In the genomic region with DNA sequence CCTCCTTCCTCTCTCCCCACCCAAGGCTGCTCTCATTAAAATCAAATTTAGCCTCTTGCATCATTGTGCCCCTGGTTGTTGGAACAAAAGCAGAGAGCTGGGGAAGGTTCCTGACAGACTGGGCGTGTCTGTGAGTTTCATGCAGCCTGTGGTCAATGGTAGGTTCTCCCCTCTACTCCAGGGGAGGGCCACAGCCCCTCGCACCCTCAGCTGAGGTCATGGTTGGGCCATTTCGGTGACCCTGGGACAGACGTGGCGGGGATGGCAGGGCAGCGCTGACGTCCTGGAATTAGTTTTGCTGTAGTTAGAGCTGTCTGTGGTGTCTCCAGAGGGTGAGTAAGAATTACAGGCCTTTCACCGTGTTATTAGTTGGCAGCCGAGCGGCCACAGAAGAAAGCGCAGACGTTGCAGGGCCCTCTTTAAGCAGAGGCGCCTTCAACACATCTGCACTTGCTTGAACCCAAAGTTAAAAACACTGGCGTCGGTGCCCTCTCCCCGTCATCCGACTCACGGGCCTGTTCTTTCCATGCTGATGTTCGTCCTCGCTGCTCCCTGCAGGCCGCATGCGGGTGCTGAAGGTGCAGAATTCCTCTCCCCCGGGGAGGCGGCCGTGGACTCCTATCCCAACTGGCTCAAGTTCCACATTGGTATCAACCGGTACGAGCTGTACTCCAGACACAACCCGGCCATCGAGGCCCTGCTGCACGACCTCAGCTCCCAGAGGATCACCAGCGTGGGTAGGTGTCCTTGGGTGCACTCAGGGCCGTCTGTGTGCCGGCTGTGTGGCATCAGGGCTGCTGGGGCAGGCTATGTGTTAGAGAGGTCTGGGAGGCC, we compare ENCODE assay signal across 1 cellular context.
TF ChIP-seq lines count a peak whose summit lies in the region.

No MANE protein-coding gene starts in this region.

TF ChIP-seq in HepG2, 621 proteins besides CTCF, POLR2A, EP300 and RAD21 (continued from another document):
- TF ChIP-seq ZNF574 (CRISPR knock-in tag; IDR thresholded peaks at IDR 0.05) (0 out of 2 replicates have a peak, but pooled peaks have one; percentile 1), CCDC6 (CRISPR knock-in tag; IDR thresholded peaks at IDR 0.05) (no peak), ZNF44 (CRISPR knock-in tag; IDR thresholded peaks at IDR 0.05) (no peak), KLF15 (CRISPR knock-in tag; IDR thresholded peaks at IDR 0.05; ENCODE audit: borderline replicate concordance) (no peak), RBFOX2 (IDR thresholded peaks at IDR 0.05; ENCODE audit: low read depth, low read length) (peak; percentile 44; the same call in 1 of the 2 replicates), ZSCAN29 (CRISPR knock-in tag; conservative IDR thresholded peaks at IDR 0.05) (0 out of 2 replicates have a peak, but pooled peaks have one; percentile 5), FIP1L1 (IDR thresholded peaks at IDR 0.05; ENCODE audit: borderline replicate concordance, insufficient read depth, low read depth, low read length) (no peak), ZBTB20 (CRISPR knock-in tag; IDR thresholded peaks at IDR 0.05; ENCODE audit: borderline replicate concordance, low read depth) (0 out of 2 replicates have a peak, but pooled peaks have one; percentile 0), ZMAT3 (CRISPR knock-in tag; conservative IDR thresholded peaks at IDR 0.05) (no peak; the same call in 1 of the 2 replicates), ZNF563 (CRISPR knock-in tag; IDR thresholded peaks at IDR 0.05) (no peak), ZNF687 (CRISPR knock-in tag; IDR thresholded peaks at IDR 0.05) (peak; percentile 43), XBP1 (CRISPR knock-in tag; IDR thresholded peaks at IDR 0.05) (0 out of 2 replicates have a peak, but pooled peaks have one; percentile 9), CEBPG (CRISPR knock-in tag; IDR thresholded peaks at IDR 0.05) (peak; percentile 47), SMAD9 (CRISPR knock-in tag; IDR thresholded peaks at IDR 0.05) (no peak), TP53 (CRISPR knock-in tag; conservative IDR thresholded peaks at IDR 0.05) (no peak), ZNF724P (CRISPR knock-in tag; IDR thresholded peaks at IDR 0.05; ENCODE audit: borderline replicate concordance) (no peak), NONO (IDR thresholded peaks at IDR 0.05) (no peak), NONO (CRISPR knock-in tag; conservative IDR thresholded peaks at IDR 0.05) (peak; percentile 46; the same call in 1 of the 2 replicates), ZFP37 (CRISPR knock-in tag; IDR thresholded peaks at IDR 0.05; ENCODE audit: borderline replicate concordance) (no peak), TARDBP (CRISPR knock-in tag; IDR thresholded peaks at IDR 0.05) (0 out of 2 replicates have a peak, but pooled peaks have one; percentile 17), SALL2 (CRISPR knock-in tag; IDR thresholded peaks at IDR 0.05) (0 out of 2 replicates have a peak, but pooled peaks have one; percentile 35), AHDC1 (CRISPR knock-in tag; IDR thresholded peaks at IDR 0.05; ENCODE audit: borderline replicate concordance) (no peak)
- TF ChIP-seq, protein P1, sequence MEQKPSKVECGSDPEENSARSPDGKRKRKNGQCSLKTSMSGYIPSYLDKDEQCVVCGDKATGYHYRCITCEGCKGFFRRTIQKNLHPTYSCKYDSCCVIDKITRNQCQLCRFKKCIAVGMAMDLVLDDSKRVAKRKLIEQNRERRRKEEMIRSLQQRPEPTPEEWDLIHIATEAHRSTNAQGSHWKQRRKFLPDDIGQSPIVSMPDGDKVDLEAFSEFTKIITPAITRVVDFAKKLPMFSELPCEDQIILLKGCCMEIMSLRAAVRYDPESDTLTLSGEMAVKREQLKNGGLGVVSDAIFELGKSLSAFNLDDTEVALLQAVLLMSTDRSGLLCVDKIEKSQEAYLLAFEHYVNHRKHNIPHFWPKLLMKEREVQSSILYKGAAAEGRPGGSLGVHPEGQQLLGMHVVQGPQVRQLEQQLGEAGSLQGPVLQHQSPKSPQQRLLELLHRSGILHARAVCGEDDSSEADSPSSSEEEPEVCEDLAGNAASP (CRISPR knock-in tag; IDR thresholded peaks at IDR 0.05; ENCODE audit: borderline replicate concordance), result 0 out of 2 replicates have a peak, but pooled peaks have one; percentile 5
- TF ChIP-seq, protein P2, sequence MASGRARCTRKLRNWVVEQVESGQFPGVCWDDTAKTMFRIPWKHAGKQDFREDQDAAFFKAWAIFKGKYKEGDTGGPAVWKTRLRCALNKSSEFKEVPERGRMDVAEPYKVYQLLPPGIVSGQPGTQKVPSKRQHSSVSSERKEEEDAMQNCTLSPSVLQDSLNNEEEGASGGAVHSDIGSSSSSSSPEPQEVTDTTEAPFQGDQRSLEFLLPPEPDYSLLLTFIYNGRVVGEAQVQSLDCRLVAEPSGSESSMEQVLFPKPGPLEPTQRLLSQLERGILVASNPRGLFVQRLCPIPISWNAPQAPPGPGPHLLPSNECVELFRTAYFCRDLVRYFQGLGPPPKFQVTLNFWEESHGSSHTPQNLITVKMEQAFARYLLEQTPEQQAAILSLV (CRISPR knock-in tag; IDR thresholded peaks at IDR 0.05; ENCODE audit: borderline replicate concordance), result 0 out of 2 replicates have a peak, but pooled peaks have one; percentile 27
- TF ChIP-seq, protein P3, sequence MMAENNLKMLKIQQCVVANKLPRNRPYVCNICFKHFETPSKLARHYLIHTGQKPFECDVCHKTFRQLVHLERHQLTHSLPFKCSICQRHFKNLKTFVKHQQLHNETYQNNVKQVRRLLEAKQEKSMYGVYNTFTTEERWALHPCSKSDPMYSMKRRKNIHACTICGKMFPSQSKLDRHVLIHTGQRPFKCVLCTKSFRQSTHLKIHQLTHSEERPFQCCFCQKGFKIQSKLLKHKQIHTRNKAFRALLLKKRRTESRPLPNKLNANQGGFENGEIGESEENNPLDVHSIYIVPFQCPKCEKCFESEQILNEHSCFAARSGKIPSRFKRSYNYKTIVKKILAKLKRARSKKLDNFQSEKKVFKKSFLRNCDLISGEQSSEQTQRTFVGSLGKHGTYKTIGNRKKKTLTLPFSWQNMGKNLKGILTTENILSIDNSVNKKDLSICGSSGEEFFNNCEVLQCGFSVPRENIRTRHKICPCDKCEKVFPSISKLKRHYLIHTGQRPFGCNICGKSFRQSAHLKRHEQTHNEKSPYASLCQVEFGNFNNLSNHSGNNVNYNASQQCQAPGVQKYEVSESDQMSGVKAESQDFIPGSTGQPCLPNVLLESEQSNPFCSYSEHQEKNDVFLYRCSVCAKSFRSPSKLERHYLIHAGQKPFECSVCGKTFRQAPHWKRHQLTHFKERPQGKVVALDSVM (CRISPR knock-in tag; IDR thresholded peaks at IDR 0.05), result no peak
